Comparison of ENCODE assay signal across 28 cellular contexts in genomic region chr1:76298399-76298798, GRCh38.
"Had no signal": no experiment of that assay in that cellular context is flagged by ENCODE, and none has a peak within 500 bp of the region (broad histone marks: within the 10 kb centered on the region; RNA-seq: fewer than 3 reads in every experiment).

No MANE protein-coding gene starts in this region.

- H3K4me1 ChIP-seq: adrenal gland, SJCRH30 had no signal

- H3K27me3 Mint-ChIP-seq: activated CD8-positive, alpha-beta T cell treated with anti-CD3 and anti-CD28 coated beads for 36 hours; activated naive CD4-positive, alpha-beta T cell treated with anti-CD3 and anti-CD28 coated beads, Interleukin-2, amount 10 ng/mL, durations not matched to agents 7 days and 5 days had no signal

- DNase-seq: activated CD4-positive, alpha-beta T cell treated with anti-CD3 and anti-CD28 coated beads for 4 hours; activated CD8-positive, alpha-beta memory T cell treated with anti-CD3 and anti-CD28 coated beads, Interleukin-2, amount 50 U/mL, for 4 hours; activated CD8-positive, alpha-beta T cell treated with anti-CD3 and anti-CD28 coated beads for 36 hours; activated gamma-delta T cell treated with Interleukin-2 at 50 U/mL for 16 hours; activated naive CD4-positive, alpha-beta T cell treated with anti-CD3 and anti-CD28 coated beads, Interleukin-2, amount 10 ng/mL, durations not matched to agents 7 days and 5 days; activated naive CD8-positive, alpha-beta T cell treated with anti-CD3 and anti-CD28 coated beads, Interleukin-2, amount 10 ng/mL, durations not matched to agents 7 days and 5 days; activated T-cell treated with anti-CD3 and anti-CD28 coated beads, Interleukin-2, amount 50 U/mL, for 72 hours; adrenal gland; anterior cingulate cortex; cerebellar nuclear complex; NCI-H1092 treated with DMSO at 0.1 percent for 48 hours; NCI-H1417 treated with DMSO at 0.1 percent for 48 hours; NCI-H187; NCI-H2081; NCI-H2171; NCI-H2227 treated with DMSO at 0.1 percent for 48 hours; NCI-H446 treated with DMSO at 0.1 percent for 48 hours; NCI-H526; NCI-H82; Right ventricle myocardium superior; SJCRH30; SK-N-SH; SW 1271 had no signal

- H3K4me2 ChIP-seq: SK-N-SH had no signal

- H3K27ac ChIP-seq: adrenal gland, RWPE1, SJCRH30 had no signal

- H3K9me3 ChIP-seq: adrenal gland, SJCRH30, SK-N-SH had no signal

- ATAC-seq: activated CD4-positive, CD25-positive, alpha-beta regulatory T cell treated with anti-CD3 and anti-CD28 coated beads, Interleukin-2, amount 50 U/mL, for 24 hours; activated CD8-positive, alpha-beta T cell treated with anti-CD3 and anti-CD28 coated beads for 36 hours; activated T-cell treated with anti-CD3 and anti-CD28 coated beads, Interleukin-2, amount 50 U/mL, for 72 hours; Panc1 had no signal

- H3K9ac ChIP-seq: SK-N-SH had no signal

- H3K9me3 Mint-ChIP-seq: activated CD8-positive, alpha-beta T cell treated with anti-CD3 and anti-CD28 coated beads for 36 hours; activated naive CD4-positive, alpha-beta T cell treated with anti-CD3 and anti-CD28 coated beads, Interleukin-2, amount 10 ng/mL, durations not matched to agents 7 days and 5 days; activated naive CD8-positive, alpha-beta T cell treated with anti-CD3 and anti-CD28 coated beads, Interleukin-2, amount 10 ng/mL, durations not matched to agents 7 days and 5 days; activated T-cell treated with anti-CD3 and anti-CD28 coated beads, Interleukin-2, amount 50 U/mL, for 72 hours; activated T-helper 2 cell treated with anti-CD3 and anti-CD28 coated beads, Interferon-gamma antibody, Interleukin-2, Interleukin-4, amounts not matched to agents 10 μg/mL and 5 μg/mL and 100 μg/mL, durations not matched to agents 14 hours and 24 hours and 36 hours; T-helper 1 cell treated with Interleukin-12 subunit alpha and Interleukin-12 subunit beta and Interleukin-4 antibody, amounts not matched to agents 30 μg/mL and 1 μg/mL, for 36 hours had no signal

- H3K4me3 ChIP-seq: adrenal gland, SJCRH30 had no signal

- H3K36me3 ChIP-seq: adrenal gland, SJCRH30 had no signal

- H3K4me3 Mint-ChIP-seq: activated CD8-positive, alpha-beta T cell treated with anti-CD3 and anti-CD28 coated beads for 36 hours; activated naive CD4-positive, alpha-beta T cell treated with anti-CD3 and anti-CD28 coated beads, Interleukin-2, amount 10 ng/mL, durations not matched to agents 7 days and 5 days; activated naive CD8-positive, alpha-beta T cell treated with anti-CD3 and anti-CD28 coated beads, Interleukin-2, amount 10 ng/mL, durations not matched to agents 7 days and 5 days; T-helper 1 cell treated with Interleukin-12 subunit alpha and Interleukin-12 subunit beta and Interleukin-4 antibody, amounts not matched to agents 30 μg/mL and 1 μg/mL, for 36 hours had no signal

- H3K9me2 ChIP-seq: SK-N-SH had no signal

- H3K36me3 Mint-ChIP-seq: activated naive CD4-positive, alpha-beta T cell treated with anti-CD3 and anti-CD28 coated beads, Interleukin-2, amount 10 ng/mL, durations not matched to agents 7 days and 5 days; activated naive CD8-positive, alpha-beta T cell treated with anti-CD3 and anti-CD28 coated beads, Interleukin-2, amount 10 ng/mL, durations not matched to agents 7 days and 5 days had no signal

- H3K27ac Mint-ChIP-seq: activated CD8-positive, alpha-beta T cell treated with anti-CD3 and anti-CD28 coated beads for 36 hours; activated naive CD4-positive, alpha-beta T cell treated with anti-CD3 and anti-CD28 coated beads, Interleukin-2, amount 10 ng/mL, durations not matched to agents 7 days and 5 days; activated naive CD8-positive, alpha-beta T cell treated with anti-CD3 and anti-CD28 coated beads, Interleukin-2, amount 10 ng/mL, durations not matched to agents 7 days and 5 days; activated T-helper 2 cell treated with anti-CD3 and anti-CD28 coated beads, Interferon-gamma antibody, Interleukin-2, Interleukin-4, amounts not matched to agents 10 μg/mL and 5 μg/mL and 100 μg/mL, durations not matched to agents 14 hours and 24 hours and 36 hours; T-helper 1 cell treated with Interleukin-12 subunit alpha and Interleukin-12 subunit beta and Interleukin-4 antibody, amounts not matched to agents 30 μg/mL and 1 μg/mL, for 36 hours had no signal

- H3K27me3 ChIP-seq: adrenal gland, SJCRH30 had no signal
